ENCODE assay signal across 13 cellular contexts in genomic region chr19:1539749-1540148, GRCh38. TPM values are rescaled to one million over a fixed set of nuclear protein-coding genes. Genes with fewer than 3 reads are reported as not detected.
"Had no signal": no experiment of that assay in that cellular context is flagged by ENCODE, and none has a peak within 500 bp of the region (broad histone marks: within the 10 kb centered on the region; RNA-seq: fewer than 3 reads in every experiment).

No MANE protein-coding gene starts in this region.

RNA-seq across cellular contexts. Expression of gene PLK5, which starts 15.9 kb away (rescaled TPM):
- total RNA-seq: activated B cell treated with CpG ODN at 0.5 μM for 24 hours; activated CD4-positive, alpha-beta memory T cell treated with anti-CD3 and anti-CD28 coated beads for 36 hours; activated CD4-positive, alpha-beta memory T cell treated with anti-CD3 and anti-CD28 coated beads, Interleukin-2, amount 10 ng/mL, durations not matched to agents 7 days and 5 days; activated CD4-positive, alpha-beta T cell treated with anti-CD3 and anti-CD28 coated beads for 36 hours; activated CD4-positive, alpha-beta T cell treated with anti-CD3 and anti-CD28 coated beads, Interleukin-2, amount 10 ng/mL, durations not matched to agents 24 days and 14 days; activated CD4-positive, alpha-beta T cell treated with anti-CD3 and anti-CD28 coated beads, Interleukin-2, amount 10 ng/mL, durations not matched to agents 7 days and 5 days; activated CD8-positive, alpha-beta memory T cell treated with anti-CD3 and anti-CD28 coated beads for 36 hours; activated CD8-positive, alpha-beta memory T cell treated with anti-CD3 and anti-CD28 coated beads, Interleukin-2, amount 10 ng/mL, durations not matched to agents 7 days and 5 days; activated CD8-positive, alpha-beta T cell treated with anti-CD3 and anti-CD28 coated beads for 36 hours; activated CD8-positive, alpha-beta T cell treated with anti-CD3 and anti-CD28 coated beads, Interleukin-2, amount 10 ng/mL, durations not matched to agents 7 days and 5 days; T-cell; T-helper 1 cell treated with Interleukin-12 subunit alpha and Interleukin-12 subunit beta and Interleukin-4 antibody, amounts not matched to agents 30 ng/mL and 1 ng/mL, for 36 hours; T-helper 17 cell had no signal

RNA-seq across cellular contexts. Expression of gene ADAMTSL5, which starts 26.9 kb away (rescaled TPM):
- total RNA-seq: activated B cell treated with CpG ODN at 0.5 μM for 24 hours had no signal
